Comparison of ENCODE assay signal across 22 cellular contexts in genomic region chr14:63781686-63782085, GRCh38. TPM values are rescaled to one million over a fixed set of nuclear protein-coding genes. Genes with fewer than 3 reads are reported as not detected.
DNase-seq lines count a peak whose midpoint lies in the region; ATAC-seq, FAIRE-seq and TF ChIP-seq lines count a peak whose summit lies in the region.
"Had no signal": no experiment of that assay in that cellular context is flagged by ENCODE, and none has a peak within 500 bp of the region (broad histone marks: within the 10 kb centered on the region; RNA-seq: fewer than 3 reads in every experiment).

No MANE protein-coding gene starts in this region.

- TF ChIP-seq CTCF in A549 (IDR thresholded peaks at IDR 0.05): no peak

- no peak for TF ChIP-seq RAD21 in A549 (conservative IDR thresholded peaks at IDR 0.05 in 1 of 2, IDR thresholded peaks at IDR 0.05 in 1 of 2)

- H3K9me3 ChIP-seq in A549: no peaks in the 10 kb centered on the region

- ATAC-seq in A549 (no peak), GM21367 (IDR thresholded peaks at IDR 0.05; ENCODE audit: unreplicated experiment) (no peak)
- no peak for ATAC-seq in naive thymus-derived CD8-positive, alpha-beta T cell
- ATAC-seq: K562, Right ventricle myocardium inferior had no signal

- no peak overlapping the region for H3K4me2 ChIP-seq in A549

- H3K4me3 Mint-ChIP-seq in activated CD4-positive, alpha-beta T cell treated with anti-CD3 and anti-CD28 coated beads, Interleukin-2, amount 10 ng/mL, durations not matched to agents 24 days and 14 days: no peak overlapping the region
- H3K4me3 Mint-ChIP-seq in naive thymus-derived CD8-positive, alpha-beta T cell: no peak overlapping the region
- H3K4me3 Mint-ChIP-seq: CD4-positive, CD25-positive, alpha-beta regulatory T cell had no signal

- FAIRE-seq in A549 (lab: Jason Lieb, UNC): no peak
- FAIRE-seq: GM12892, GM18507, K562, RCC 7860 had no signal

- no peak for TF ChIP-seq POLR2A in A549 (IDR thresholded peaks at IDR 0.05; ENCODE audit: low read length)

- CTCF ChIA-PET in A549 (lab: Yijun Ruan, JAX): no interaction called here

- 67% methylated on average over 3 of the region's 3 CpGs for WGBS in A549 (ENCODE audit: missing lambda C conversion rate)

- H3K27ac ChIP-seq in A549: no peak overlapping the region

- POLR2A ChIA-PET in A549 (lab: Yijun Ruan, JAX): no interaction called here
- POLR2A ChIA-PET in naive thymus-derived CD8-positive, alpha-beta T cell (lab: Charles Lee): no interaction called here

- H3K36me3 Mint-ChIP-seq in activated CD4-positive, alpha-beta T cell treated with anti-CD3 and anti-CD28 coated beads, Interleukin-2, amount 10 ng/mL, durations not matched to agents 24 days and 14 days (ENCODE audit: low read depth): no peaks in the 10 kb centered on the region
- H3K36me3 Mint-ChIP-seq in naive thymus-derived CD8-positive, alpha-beta T cell: no peaks in the 10 kb centered on the region
- H3K36me3 Mint-ChIP-seq: CD4-positive, CD25-positive, alpha-beta regulatory T cell had no signal

- no peaks in the 10 kb centered on the region for H3K9me3 Mint-ChIP-seq in activated CD4-positive, alpha-beta T cell treated with anti-CD3 and anti-CD28 coated beads, Interleukin-2, amount 10 ng/mL, durations not matched to agents 24 days and 14 days
- no peaks in the 10 kb centered on the region for H3K9me3 Mint-ChIP-seq in naive thymus-derived CD8-positive, alpha-beta T cell
- H3K9me3 Mint-ChIP-seq: CD4-positive, CD25-positive, alpha-beta regulatory T cell had no signal

- H3K4me1 Mint-ChIP-seq in activated CD4-positive, alpha-beta T cell treated with anti-CD3 and anti-CD28 coated beads, Interleukin-2, amount 10 ng/mL, durations not matched to agents 24 days and 14 days: no peaks in the 10 kb centered on the region
- no peaks in the 10 kb centered on the region for H3K4me1 Mint-ChIP-seq in naive thymus-derived CD8-positive, alpha-beta T cell
- H3K4me1 Mint-ChIP-seq: CD4-positive, CD25-positive, alpha-beta regulatory T cell had no signal

- intact Hi-C loops in activated CD4-positive, alpha-beta T cell treated with anti-CD3 and anti-CD28 coated beads, Interleukin-2, amount 10 ng/mL, durations not matched to agents 24 days and 14 days (cut with micrococcal nuclease): no loop called here

- DNase-seq in A549 (ENCODE audit: low read depth in 1 of 2, low spot score in 1 of 2) (peak in 1 of 2 experiments; percentile 8), Daoy (ENCODE audit: low read depth) (peak; percentile 30), M059J (ENCODE audit: low read depth) (peak; percentile 38), glomerular visceral epithelial cell (ENCODE audit: extremely low spot score) (peak; percentile 43)
- no peak for DNase-seq in activated CD4-positive, alpha-beta T cell treated with anti-CD3 and anti-CD28 coated beads, Interleukin-2, amount 10 ng/mL, durations not matched to agents 24 days and 14 days
- no peak for DNase-seq in naive thymus-derived CD8-positive, alpha-beta T cell
- DNase-seq: CD4-positive, CD25-positive, alpha-beta regulatory T cell; DND-41; GOT3; NCI-H1105; NCI-H146; NCI-H2029 treated with DMSO at 0.1 percent for 48 hours; NCI-H2171; NCI-H345; NCI-H524 treated with DMSO at 0.1 percent for 48 hours; NCI-H82 had no signal

- H3K4me1 ChIP-seq in A549: peaks cover 12% of the 10 kb centered on the region; the same call in 2 of the 3 replicates

- no peak for TF ChIP-seq EP300 in A549 (IDR thresholded peaks at IDR 0.05)

- no peak overlapping the region for H3K27ac Mint-ChIP-seq in activated CD4-positive, alpha-beta T cell treated with anti-CD3 and anti-CD28 coated beads, Interleukin-2, amount 10 ng/mL, durations not matched to agents 24 days and 14 days
- H3K27ac Mint-ChIP-seq in naive thymus-derived CD8-positive, alpha-beta T cell: no peak overlapping the region
- H3K27ac Mint-ChIP-seq: CD4-positive, CD25-positive, alpha-beta regulatory T cell had no signal

- no peak overlapping the region for H3K4me3 ChIP-seq in A549
- H3K4me3 ChIP-seq: K562 had no signal

- peaks cover 7% of the 10 kb centered on the region for H3K27me3 Mint-ChIP-seq in activated CD4-positive, alpha-beta T cell treated with anti-CD3 and anti-CD28 coated beads, Interleukin-2, amount 10 ng/mL, durations not matched to agents 24 days and 14 days
- H3K27me3 Mint-ChIP-seq in naive thymus-derived CD8-positive, alpha-beta T cell: peaks cover 0 to 1% (median 0%) of the 10 kb centered on the region in 5 donors

TF ChIP-seq in A549, 52 proteins besides CTCF, POLR2A, EP300 and RAD21:
- TF ChIP-seq FOSL2 (IDR thresholded peaks at IDR 0.05) (no peak), FOSL2 (CRISPR knock-in tag; IDR thresholded peaks at IDR 0.05) (peak; percentile 13; the same call in 1 of the 2 replicates), HES2 (IDR thresholded peaks at IDR 0.05) (no peak)

RNA-seq across cellular contexts. Expression of gene SGPP1, which starts 53.8 kb away (rescaled TPM):
- polyA plus RNA-seq in A549 (2011; rRNA removed) (18.9 and 28.2 TPM in 2 replicates), A549 (2017; fragmentation: RNase III; extraction: RNeasy Plus Mini Kit Qiagen cat#74134 plus additional on column Dnase treatment) (14.2 to 16.1 TPM (median 14.9 TPM) in 3 replicates)
- 7.8 and 10.6 TPM in 2 replicates for polyA plus RNA-seq in A549 (2012; cell fraction: cytosol; rRNA removed)
- polyA plus RNA-seq in A549 (2012; cell fraction: nucleus; rRNA removed): 8.7 and 9.5 TPM in 2 replicates
- polyA minus RNA-seq in A549 (2011; rRNA and poly(A)+ RNA removed): 7.1 and 8.6 TPM in 2 replicates
- 24.6 and 31.1 TPM in 2 replicates for total RNA-seq in Daoy (2014; rRNA removed; shearing (Covaris generic))
- 21.6 and 29.2 TPM in 2 replicates for total RNA-seq in M059J (2014; rRNA removed; shearing (Covaris generic))
- total RNA-seq in activated CD4-positive, alpha-beta T cell treated with anti-CD3 and anti-CD28 coated beads, Interleukin-2, amount 10 ng/mL, durations not matched to agents 24 days and 14 days: 12.2 and 13.3 TPM in 2 replicates
- total RNA-seq in naive thymus-derived CD8-positive, alpha-beta T cell: 10 to 100 TPM; 16.4 to 16.6 TPM
- 10 to 100 TPM in 2 of 3 donors, 1 to 10 TPM in 1; 9.2 to 14.5 (median 11.3) TPM for polyA plus RNA-seq in naive thymus-derived CD8-positive, alpha-beta T cell

Comparison
In these comparisons a context has a peak if more than half of its experiments do, and no peak if none do; other contexts are left out.
1. DNase-seq: peak in Daoy (single experiment), M059J (single experiment) and glomerular visceral epithelial cell (single experiment); none in activated CD4-positive, alpha-beta T cell treated with anti-CD3 and anti-CD28 coated beads, Interleukin-2, amount 10 ng/mL, durations not matched to agents 24 days and 14 days (single experiment) and naive thymus-derived CD8-positive, alpha-beta T cell (0 of 10).